24 cellular contexts compared by ENCODE assay signal in genomic region chr6:146664871-146665270, GRCh38.
"Had no signal": no experiment of that assay in that cellular context is flagged by ENCODE, and none has a peak within 500 bp of the region (broad histone marks: within the 10 kb centered on the region; RNA-seq: fewer than 3 reads in every experiment).

No MANE protein-coding gene starts in this region.

- H3K27ac Mint-ChIP-seq: activated B cell treated with CpG ODN at 0.5 μM for 24 hours; activated CD4-positive, alpha-beta T cell treated with anti-CD3 and anti-CD28 coated beads for 36 hours; activated naive CD4-positive, alpha-beta T cell treated with anti-CD3 and anti-CD28 coated beads for 36 hours; activated naive CD8-positive, alpha-beta T cell treated with anti-CD3 and anti-CD28 coated beads, Interleukin-2, amount 50 U/mL, for 24 hours; activated T-cell treated with anti-CD3 and anti-CD28 coated beads, Interleukin-2, amount 50 U/mL, for 72 hours; natural killer cell treated with Interleukin-12 subunit alpha and Interleukin-12 subunit beta and Interleukin-15 and Interleukin-18, amount 100 ng/mL, for 72 hours; T-helper 1 cell treated with Interleukin-12 subunit alpha and Interleukin-12 subunit beta and Interleukin-4 antibody, amounts not matched to agents 30 μg/mL and 1 μg/mL, for 36 hours had no signal

- DNase-seq: activated B cell treated with CpG ODN at 0.5 μM for 24 hours; activated CD4-positive, alpha-beta T cell treated with anti-CD3 and anti-CD28 coated beads for 36 hours; activated CD4-positive, alpha-beta T cell treated with anti-CD3 and anti-CD28 coated beads, Interleukin-2, amount 50 U/mL, for 4 hours; activated effector memory CD4-positive, alpha-beta T cell treated with Interleukin-2 at 50 U/mL for 16 hours; activated naive CD4-positive, alpha-beta T cell treated with anti-CD3 and anti-CD28 coated beads for 36 hours; activated naive CD8-positive, alpha-beta T cell treated with anti-CD3 and anti-CD28 coated beads, Interleukin-2, amount 50 U/mL, for 24 hours; activated T-cell treated with anti-CD3 and anti-CD28 coated beads, Interleukin-2, amount 50 U/mL, for 72 hours; central memory CD4-positive, alpha-beta T cell; effector memory CD4-positive, alpha-beta T cell; heart left ventricle; midbrain; pancreas; right cardiac atrium; stimulated activated CD4-positive, alpha-beta T cell treated with anti-CD3 and anti-CD28 coated beads, Interleukin-12 subunit alpha, Interleukin-12 subunit beta, amount 100 ng/mL, for 4 hours; stimulated activated CD4-positive, alpha-beta T cell treated with anti-CD3 and anti-CD28 coated beads, Interleukin-4, amount 100 ng/mL, for 4 hours; stimulated activated naive CD8-positive, alpha-beta T cell treated with anti-CD3 and anti-CD28 coated beads, Interleukin-15, Interleukin-2, amounts not matched to agents 100 U/mL and 50 U/mL, for 24 hours; thyroid gland had no signal

- H3K27me3 Mint-ChIP-seq: activated B cell treated with CpG ODN at 0.5 μM for 24 hours; natural killer cell treated with Interleukin-12 subunit alpha and Interleukin-12 subunit beta and Interleukin-15 and Interleukin-18, amount 100 ng/mL, for 72 hours had no signal

- H3K9me3 ChIP-seq: ascending aorta, gastroesophageal sphincter, pancreas, thyroid gland had no signal

- H3K27ac ChIP-seq: ascending aorta, gastroesophageal sphincter, heart left ventricle, pancreas, thyroid gland had no signal

- H3K36me3 ChIP-seq: ascending aorta, gastroesophageal sphincter, heart left ventricle, pancreas, thyroid gland had no signal

- H3K4me3 ChIP-seq: ascending aorta, gastroesophageal sphincter, heart left ventricle, lung, pancreas, thyroid gland had no signal

- H3K4me1 Mint-ChIP-seq: activated B cell treated with CpG ODN at 0.5 μM for 24 hours; activated CD4-positive, alpha-beta T cell treated with anti-CD3 and anti-CD28 coated beads for 36 hours; activated naive CD8-positive, alpha-beta T cell treated with anti-CD3 and anti-CD28 coated beads, Interleukin-2, amount 50 U/mL, for 24 hours had no signal

- H3K4me1 ChIP-seq: ascending aorta, gastroesophageal sphincter, heart left ventricle, pancreas, thyroid gland had no signal

- H3K27me3 ChIP-seq: ascending aorta, gastroesophageal sphincter, thyroid gland had no signal

- ATAC-seq: activated CD4-positive, alpha-beta T cell treated with anti-CD3 and anti-CD28 coated beads for 36 hours; activated naive CD8-positive, alpha-beta T cell treated with anti-CD3 and anti-CD28 coated beads, Interleukin-2, amount 50 U/mL, for 24 hours; activated T-cell treated with anti-CD3 and anti-CD28 coated beads, Interleukin-2, amount 50 U/mL, for 72 hours; esophagus mucosa; gastroesophageal sphincter; heart left ventricle; left lobe of liver; natural killer cell treated with Interleukin-12 subunit alpha and Interleukin-12 subunit beta and Interleukin-15 and Interleukin-18, amount 100 ng/mL, for 72 hours; pancreas; right cardiac atrium; stimulated activated naive CD8-positive, alpha-beta T cell treated with anti-CD3 and anti-CD28 coated beads, Interleukin-15, Interleukin-2, amounts not matched to agents 100 U/mL and 50 U/mL, for 24 hours had no signal

- H3K9me3 Mint-ChIP-seq: activated T-cell treated with anti-CD3 and anti-CD28 coated beads, Interleukin-2, amount 50 U/mL, for 72 hours; T-helper 1 cell treated with Interleukin-12 subunit alpha and Interleukin-12 subunit beta and Interleukin-4 antibody, amounts not matched to agents 30 μg/mL and 1 μg/mL, for 36 hours had no signal

- H3K36me3 Mint-ChIP-seq: natural killer cell treated with Interleukin-12 subunit alpha and Interleukin-12 subunit beta and Interleukin-15 and Interleukin-18, amount 100 ng/mL, for 72 hours had no signal

- H3K4me3 Mint-ChIP-seq: activated B cell treated with CpG ODN at 0.5 μM for 24 hours; activated CD4-positive, alpha-beta T cell treated with anti-CD3 and anti-CD28 coated beads for 36 hours; activated naive CD4-positive, alpha-beta T cell treated with anti-CD3 and anti-CD28 coated beads for 36 hours; activated naive CD8-positive, alpha-beta T cell treated with anti-CD3 and anti-CD28 coated beads, Interleukin-2, amount 50 U/mL, for 24 hours; activated T-cell treated with anti-CD3 and anti-CD28 coated beads, Interleukin-2, amount 50 U/mL, for 72 hours; natural killer cell treated with Interleukin-12 subunit alpha and Interleukin-12 subunit beta and Interleukin-15 and Interleukin-18, amount 100 ng/mL, for 72 hours; T-helper 1 cell treated with Interleukin-12 subunit alpha and Interleukin-12 subunit beta and Interleukin-4 antibody, amounts not matched to agents 30 μg/mL and 1 μg/mL, for 36 hours had no signal
